In genomic region chr7:101386558-101387199, GRCh38 we compare ENCODE assay signal across 8 cellular contexts. TPM values are rescaled to one million over a fixed set of nuclear protein-coding genes. Genes with fewer than 3 reads are reported as not detected.
DNase-seq lines count a peak whose midpoint lies in the region; ATAC-seq, FAIRE-seq and TF ChIP-seq lines count a peak whose summit lies in the region.
"Had no signal": no experiment of that assay in that cellular context is flagged by ENCODE, and none has a peak within 500 bp of the region (broad histone marks: within the 10 kb centered on the region; RNA-seq: fewer than 3 reads in every experiment).

No MANE protein-coding gene starts in this region.

- H3K9ac ChIP-seq in DND-41 (ENCODE audit: low read depth, low read length) = no peak overlapping the region

- intact Hi-C loops in posterior cingulate gyrus (cut with DNase I) = no loop called here

- DNase-seq in DND-41 (peak; percentile 8), posterior cingulate gyrus (peak in 7 of 10 donors; percentile 31 to 92 (median 57)), GM20000 (ENCODE audit: low spot score) (no peak), GM12892 (ENCODE audit: insufficient read length) (no peak)
- no peak for DNase-seq in stimulated activated naive CD8-positive, alpha-beta T cell treated with anti-CD3 and anti-CD28 coated beads, Interleukin-15, amount 100 ng/mL, for 72 hours
- DNase-seq: kidney had no signal

- peaks cover 5% of the 10 kb centered on the region for H3K27me3 ChIP-seq in DND-41 (ENCODE audit: insufficient read depth, low read length, poor library complexity)
- H3K27me3 ChIP-seq in ectodermal cell (ENCODE audit: control insufficient read depth, insufficient read depth, low read length, poor library complexity, severe bottlenecking) = no peaks in the 10 kb centered on the region

- H3K27ac ChIP-seq in DND-41 (ENCODE audit: low read length) (no peak overlapping the region), ectodermal cell (ENCODE audit: insufficient read depth, low read depth, low read length, poor library complexity, severe bottlenecking) (peak overlapping the region; percentile 77)

- no peak for TF ChIP-seq RAD21 in Ishikawa (IDR thresholded peaks at IDR 0.05; ENCODE audit: low read depth)

- TF ChIP-seq EP300 in Ishikawa (IDR thresholded peaks at IDR 0.05; ENCODE audit: borderline replicate concordance) = peak; percentile 85

- 54 to 64% methylated on average over 19 of the region's 19 CpGs for WGBS in ectodermal cell, 2 experiments

- FAIRE-seq in GM12892 (lab: Jason Lieb, UNC) = no peak
- FAIRE-seq: kidney had no signal

- 0 out of 3 replicates have a peak, but pooled peaks have one; percentile 25 for ATAC-seq in DND-41 (ENCODE audit: insufficient read depth, low read depth)
- ATAC-seq in stimulated activated naive CD8-positive, alpha-beta T cell treated with anti-CD3 and anti-CD28 coated beads, Interleukin-15, amount 100 ng/mL, for 72 hours = no peak

- H3K4me1 Mint-ChIP-seq in stimulated activated naive CD8-positive, alpha-beta T cell treated with anti-CD3 and anti-CD28 coated beads, Interleukin-15, amount 100 ng/mL, for 72 hours = peaks cover 34% of the 10 kb centered on the region

- no peaks in the 10 kb centered on the region for H3K79me2 ChIP-seq in DND-41 (ENCODE audit: insufficient read depth, low read length)

- H3K9me3 Mint-ChIP-seq in stimulated activated naive CD8-positive, alpha-beta T cell treated with anti-CD3 and anti-CD28 coated beads, Interleukin-15, amount 100 ng/mL, for 72 hours = no peaks in the 10 kb centered on the region

- H3K36me3 ChIP-seq in DND-41 (ENCODE audit: insufficient read depth, low read length) (no peaks in the 10 kb centered on the region), ectodermal cell (ENCODE audit: control insufficient read depth, insufficient read depth, low read length) (no peaks in the 10 kb centered on the region)

- TF ChIP-seq CTCF in DND-41 (IDR thresholded peaks at IDR 0.05; ENCODE audit: borderline replicate concordance, extremely low read depth, low read length, poor library complexity, severe bottlenecking) = no peak
- TF ChIP-seq CTCF in GM20000 (IDR thresholded peaks at IDR 0.05; ENCODE audit: extremely low read depth, missing control alignments) = no peak

- no peak overlapping the region for H3K4me2 ChIP-seq in DND-41 (ENCODE audit: insufficient read depth, low read length)

- no peak overlapping the region for H3K27ac Mint-ChIP-seq in stimulated activated naive CD8-positive, alpha-beta T cell treated with anti-CD3 and anti-CD28 coated beads, Interleukin-15, amount 100 ng/mL, for 72 hours

- no peaks in the 10 kb centered on the region; the same call in 1 of the 2 replicates for H4K20me1 ChIP-seq in DND-41 (ENCODE audit: insufficient read depth, low read length)

- H3K4me3 ChIP-seq in DND-41 (ENCODE audit: low read depth in 1 of 2, low read length in 2 of 2) = no peak overlapping the region
- no peak overlapping the region for H3K4me3 ChIP-seq in ectodermal cell (ENCODE audit: insufficient read depth, low read depth, low read length)

- H3K27me3 Mint-ChIP-seq in stimulated activated naive CD8-positive, alpha-beta T cell treated with anti-CD3 and anti-CD28 coated beads, Interleukin-15, amount 100 ng/mL, for 72 hours = no peaks in the 10 kb centered on the region

- peak overlapping the region in 1 of 2 donors; percentile 49 for H3K4me3 Mint-ChIP-seq in stimulated activated naive CD8-positive, alpha-beta T cell treated with anti-CD3 and anti-CD28 coated beads, Interleukin-15, amount 100 ng/mL, for 72 hours

- TF ChIP-seq POLR2A in GM12892 (IDR thresholded peaks at IDR 0.05; ENCODE audit: low read depth, low read length) = no peak

- no peaks in the 10 kb centered on the region for H3K9me3 ChIP-seq in DND-41 (ENCODE audit: insufficient read depth, low read length, severe bottlenecking)
- no peaks in the 10 kb centered on the region for H3K9me3 ChIP-seq in ectodermal cell (ENCODE audit: control insufficient read depth, low read length)

- H3K4me1 ChIP-seq in DND-41 (ENCODE audit: insufficient read depth, low read length) (peaks cover 7% of the 10 kb centered on the region), ectodermal cell (ENCODE audit: control insufficient read depth, insufficient read depth, low read length) (peaks cover 21% of the 10 kb centered on the region)

- no peak overlapping the region for H2AFZ ChIP-seq in DND-41 (ENCODE audit: low read depth, low read length)

TF ChIP-seq in Ishikawa, 13 proteins besides CTCF, POLR2A, EP300 and RAD21:
- TF ChIP-seq YY1 (IDR thresholded peaks at IDR 0.05; ENCODE audit: low read depth) (no peak), TAF1 (IDR thresholded peaks at IDR 0.05; ENCODE audit: low read depth) (no peak), ZBTB7A (IDR thresholded peaks at IDR 0.05; ENCODE audit: low read depth) (peak; percentile 50; the same call in 1 of the 2 replicates), CREB1 (IDR thresholded peaks at IDR 0.05; ENCODE audit: low read depth) (no peak), TEAD4 (IDR thresholded peaks at IDR 0.05) (peak; percentile 60), NFIC (IDR thresholded peaks at IDR 0.05) (peak; percentile 48; the same call in 1 of the 2 replicates), EGR1 (IDR thresholded peaks at IDR 0.05) (0 out of 2 replicates have a peak, but pooled peaks have one; percentile 52), TCF12 (IDR thresholded peaks at IDR 0.05; ENCODE audit: low read depth) (peak; percentile 86), FOXM1 (IDR thresholded peaks at IDR 0.05; ENCODE audit: borderline replicate concordance, low read depth) (peak; percentile 22; the same call in 1 of the 2 replicates), CEBPB (IDR thresholded peaks at IDR 0.05) (no peak)
- TF ChIP-seq, protein P1, sequence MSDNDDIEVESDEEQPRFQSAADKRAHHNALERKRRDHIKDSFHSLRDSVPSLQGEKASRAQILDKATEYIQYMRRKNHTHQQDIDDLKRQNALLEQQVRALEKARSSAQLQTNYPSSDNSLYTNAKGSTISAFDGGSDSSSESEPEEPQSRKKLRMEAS (IDR thresholded peaks at IDR 0.05) = peak; percentile 44
- TF ChIP-seq, protein P2, sequence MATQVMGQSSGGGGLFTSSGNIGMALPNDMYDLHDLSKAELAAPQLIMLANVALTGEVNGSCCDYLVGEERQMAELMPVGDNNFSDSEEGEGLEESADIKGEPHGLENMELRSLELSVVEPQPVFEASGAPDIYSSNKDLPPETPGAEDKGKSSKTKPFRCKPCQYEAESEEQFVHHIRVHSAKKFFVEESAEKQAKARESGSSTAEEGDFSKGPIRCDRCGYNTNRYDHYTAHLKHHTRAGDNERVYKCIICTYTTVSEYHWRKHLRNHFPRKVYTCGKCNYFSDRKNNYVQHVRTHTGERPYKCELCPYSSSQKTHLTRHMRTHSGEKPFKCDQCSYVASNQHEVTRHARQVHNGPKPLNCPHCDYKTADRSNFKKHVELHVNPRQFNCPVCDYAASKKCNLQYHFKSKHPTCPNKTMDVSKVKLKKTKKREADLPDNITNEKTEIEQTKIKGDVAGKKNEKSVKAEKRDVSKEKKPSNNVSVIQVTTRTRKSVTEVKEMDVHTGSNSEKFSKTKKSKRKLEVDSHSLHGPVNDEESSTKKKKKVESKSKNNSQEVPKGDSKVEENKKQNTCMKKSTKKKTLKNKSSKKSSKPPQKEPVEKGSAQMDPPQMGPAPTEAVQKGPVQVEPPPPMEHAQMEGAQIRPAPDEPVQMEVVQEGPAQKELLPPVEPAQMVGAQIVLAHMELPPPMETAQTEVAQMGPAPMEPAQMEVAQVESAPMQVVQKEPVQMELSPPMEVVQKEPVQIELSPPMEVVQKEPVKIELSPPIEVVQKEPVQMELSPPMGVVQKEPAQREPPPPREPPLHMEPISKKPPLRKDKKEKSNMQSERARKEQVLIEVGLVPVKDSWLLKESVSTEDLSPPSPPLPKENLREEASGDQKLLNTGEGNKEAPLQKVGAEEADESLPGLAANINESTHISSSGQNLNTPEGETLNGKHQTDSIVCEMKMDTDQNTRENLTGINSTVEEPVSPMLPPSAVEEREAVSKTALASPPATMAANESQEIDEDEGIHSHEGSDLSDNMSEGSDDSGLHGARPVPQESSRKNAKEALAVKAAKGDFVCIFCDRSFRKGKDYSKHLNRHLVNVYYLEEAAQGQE (IDR thresholded peaks at IDR 0.05; ENCODE audit: low read depth) = no peak

RNA-seq across cellular contexts. Expression of gene COL26A1, which starts 24.0 kb away (rescaled TPM):
- polyA plus RNA-seq in ectodermal cell (2013, experiment 1 of 4) = 74.6 TPM
- 71.9 TPM for polyA plus RNA-seq in ectodermal cell (2013, experiment 2 of 4)
- 45.3 TPM for polyA plus RNA-seq in ectodermal cell (2013, experiment 3 of 4)
- 49.9 TPM for polyA plus RNA-seq in ectodermal cell (2013, experiment 4 of 4)
- polyA plus RNA-seq in GM12892 (2012; ENCODE audit: missing spikeins) = not detected

Comparison
In these comparisons a context has a peak if more than half of its experiments do, and no peak if none do; other contexts are left out.
1. DNase-seq: peak in DND-41 (single experiment) and posterior cingulate gyrus (7 of 10); none in GM20000 (single experiment), stimulated activated naive CD8-positive, alpha-beta T cell treated with anti-CD3 and anti-CD28 coated beads, Interleukin-15, amount 100 ng/mL, for 72 hours (0 of 2) and GM12892 (single experiment).